In the genomic region with DNA sequence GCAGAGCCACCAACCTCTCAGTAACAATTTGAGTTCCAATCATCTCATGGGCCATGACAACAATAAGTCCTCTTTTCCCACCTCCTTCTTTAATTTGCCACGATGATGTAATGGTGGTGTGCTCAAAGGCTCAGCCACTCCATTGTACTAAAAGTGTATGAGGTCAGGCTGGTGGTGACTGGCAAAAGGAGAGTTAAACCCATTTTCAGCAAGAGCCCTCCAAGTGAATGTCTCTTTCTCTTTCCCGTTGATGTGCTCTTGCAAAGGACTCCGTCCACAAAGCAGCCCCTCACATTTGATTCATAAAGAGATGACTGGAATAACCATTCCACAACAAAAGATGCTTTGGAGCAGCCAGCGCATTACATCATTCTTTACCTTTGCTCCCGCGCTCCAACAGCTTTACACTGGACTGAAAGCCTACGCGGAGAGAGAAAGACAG, we compare ENCODE assay signal across 17 cellular contexts. TPM values are rescaled to one million over a fixed set of nuclear protein-coding genes. Genes with fewer than 3 reads are reported as not detected.
DNase-seq lines count a peak whose midpoint lies in the region; ATAC-seq and TF ChIP-seq lines count a peak whose summit lies in the region.
"Had no signal": no experiment of that assay in that cellular context is flagged by ENCODE, and none has a peak within 500 bp of the region (broad histone marks: within the 10 kb centered on the region; RNA-seq: fewer than 3 reads in every experiment).

No MANE protein-coding gene starts in this region.

- TF ChIP-seq CTCF in hepatocyte (IDR thresholded peaks at IDR 0.05; ENCODE audit: poor library complexity) (no peak), gastrocnemius medialis (IDR thresholded peaks at IDR 0.05 in 4 of 5, conservative IDR thresholded peaks at IDR 0.05 in 1 of 5) (no peak)

- intact Hi-C loops in gastrocnemius medialis (cut with DNase I; ENCODE audit: low total_unique reads), result no loop called here

- no peaks in the 10 kb centered on the region for H3K9me3 ChIP-seq in HUES48 (ENCODE audit: control insufficient read depth, insufficient read depth, low read length)
- no peaks in the 10 kb centered on the region for H3K9me3 ChIP-seq in hepatocyte (ENCODE audit: low read depth)
- H3K9me3 ChIP-seq in gastrocnemius medialis, result no peaks in the 10 kb centered on the region
- H3K9me3 ChIP-seq: BE2C, Peyer's patch had no signal

- no peaks in the 10 kb centered on the region for H4K20me1 ChIP-seq in hepatocyte (ENCODE audit: insufficient read depth, poor library complexity, severe bottlenecking)

- H3K4me2 ChIP-seq in hepatocyte, result no peak overlapping the region

- H3K4me1 ChIP-seq in HUES48 (ENCODE audit: control insufficient read depth, insufficient read depth, low read length) (peaks cover 39% of the 10 kb centered on the region), hepatocyte (ENCODE audit: insufficient read depth) (peaks cover 25% of the 10 kb centered on the region), gastrocnemius medialis (peaks cover 47 to 55% of the 10 kb centered on the region in 2 donors)
- H3K4me1 ChIP-seq: BE2C had no signal

- DNase-seq in NCI-H774 (lab: John Stamatoyannopoulos, UW) (peak; percentile 83), hepatocyte (ENCODE audit: low spot score) (no peak), gastrocnemius medialis (no peak), HuH-7.5 (ENCODE audit: low spot score) (no peak), SW 1271 (lab: John Stamatoyannopoulos, UW) (no peak)
- no peak for DNase-seq in stimulated activated CD4-positive, alpha-beta T cell treated with anti-CD3 and anti-CD28 coated beads, Interleukin-12 subunit alpha, Interleukin-12 subunit beta, amount 100 ng/mL, for 4 hours
- DNase-seq in activated CD4-positive, alpha-beta T cell treated with anti-CD3 and anti-CD28 coated beads, Interleukin-2, amount 50 U/mL, for 1 hour, result no peak
- DNase-seq: activated CD4-positive, CD25-positive, alpha-beta regulatory T cell; activated naive CD4-positive, alpha-beta T cell treated with Interleukin-2 at 50 U/mL for 16 hours; BE2C; effector memory CD8-positive, alpha-beta T cell; IMR-90; NCI-H1048; NCI-H524; Peyer's patch; stimulated activated naive CD4-positive, alpha-beta T cell had no signal

- H3K27me3 ChIP-seq in HUES48 (ENCODE audit: control insufficient read depth, insufficient read depth, low read length) (no peaks in the 10 kb centered on the region), hepatocyte (no peaks in the 10 kb centered on the region), gastrocnemius medialis (no peaks in the 10 kb centered on the region)
- H3K27me3 ChIP-seq: BE2C, Peyer's patch had no signal

- H3K79me2 ChIP-seq in hepatocyte, result peaks cover 79% of the 10 kb centered on the region

- H2AFZ ChIP-seq in hepatocyte, result no peak overlapping the region

- ATAC-seq in gastrocnemius medialis, result no peak
- ATAC-seq: effector memory CD8-positive, alpha-beta T cell had no signal

- H3K9me2 ChIP-seq in hepatocyte (replicated peaks; ENCODE audit: insufficient read depth), result no peaks in the 10 kb centered on the region

- no peak overlapping the region for H3K4me3 ChIP-seq in HUES48 (ENCODE audit: low read depth, low read length)
- H3K4me3 ChIP-seq in hepatocyte, result no peak overlapping the region
- no peak overlapping the region for H3K4me3 ChIP-seq in gastrocnemius medialis
- H3K4me3 ChIP-seq: Peyer's patch had no signal

- H3K36me3 ChIP-seq in HUES48 (ENCODE audit: control insufficient read depth, insufficient read depth, low read length), result peaks cover 50% of the 10 kb centered on the region
- no peaks in the 10 kb centered on the region for H3K36me3 ChIP-seq in hepatocyte (replicated peaks; ENCODE audit: insufficient read depth, low read depth)
- no peaks in the 10 kb centered on the region for H3K36me3 ChIP-seq in gastrocnemius medialis

- in situ Hi-C loops in gastrocnemius medialis (cut with MboI; ENCODE audit: low sequenced_read_pairs in 4 of 4), result no loop called here

- H3K9ac ChIP-seq in HUES48 (ENCODE audit: low read depth, low read length), result no peak overlapping the region

- H3K27ac ChIP-seq in HUES48 (ENCODE audit: low read depth, low read length), result peak overlapping the region; percentile 14
- H3K27ac ChIP-seq in hepatocyte, result peak overlapping the region; percentile 92
- H3K27ac ChIP-seq in gastrocnemius medialis, result peak overlapping the region; percentile 32 to 63 (median 48)
- H3K27ac ChIP-seq: Peyer's patch had no signal

- WGBS in hepatocyte (ENCODE audit: low lambda C conversion rate, missing lambda C conversion rate), result 86% methylated on average over 8 of the region's 8 CpGs

- TF ChIP-seq POLR2A in gastrocnemius medialis (IDR thresholded peaks at IDR 0.05), result no peak

RNA-seq across cellular contexts. Expression of a gene that starts 41.6 kb away (rescaled TPM):
- total RNA-seq in hepatocyte (74.1 and 78.0 TPM in 2 replicates), gastrocnemius medialis (10 to 100 TPM; 10.9 to 15.7 (median 13.3) TPM)
- polyA plus RNA-seq in hepatocyte, result 13.4 and 14.3 TPM in 2 replicates

Comparison
In these comparisons a context has a peak if more than half of its experiments do, and no peak if none do; other contexts are left out.
1. H3K27ac ChIP-seq: peak in every context shown above with its lines; median percentile 92 in hepatocyte; 48 in gastrocnemius medialis; 14 in HUES48.